ENCODE assay signal across 8 cellular contexts in the genomic region with DNA sequence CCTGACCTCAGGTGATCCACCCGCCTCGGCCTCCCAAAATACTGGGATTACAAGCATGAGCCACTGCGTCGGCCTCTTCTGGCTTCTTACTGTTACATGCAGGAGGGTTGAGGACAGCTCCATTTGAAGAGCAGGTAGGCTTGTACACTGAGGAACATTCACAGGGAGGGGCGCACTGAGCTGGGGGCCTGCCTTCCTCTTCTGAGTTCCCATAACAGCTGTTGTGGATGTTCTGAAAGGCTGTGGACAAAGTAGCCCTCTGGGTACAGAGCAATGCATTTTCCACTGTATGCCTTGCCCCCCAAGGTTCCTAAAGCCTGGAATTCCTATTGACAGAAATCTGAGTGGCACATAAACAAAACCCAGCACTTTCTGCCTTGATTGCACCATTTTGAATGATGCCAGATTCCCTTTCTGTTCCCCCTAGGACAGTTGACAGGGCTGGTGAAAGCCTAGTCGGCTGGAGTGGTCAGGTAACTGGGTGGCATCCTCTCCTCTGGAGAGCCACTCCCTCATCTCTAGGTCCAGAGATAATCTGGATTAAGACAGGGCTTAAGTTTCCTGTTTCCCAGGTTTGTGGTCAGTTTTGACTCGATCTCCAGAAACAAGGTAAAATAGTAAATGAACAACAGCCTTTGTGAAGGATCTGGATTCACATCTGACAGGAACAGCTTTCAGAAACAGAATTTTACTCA. TPM values are rescaled to one million over a fixed set of nuclear protein-coding genes. Genes with fewer than 3 reads are reported as not detected.
DNase-seq lines count a peak whose midpoint lies in the region; ATAC-seq and TF ChIP-seq lines count a peak whose summit lies in the region.

No MANE protein-coding gene starts in this region.

- H3F3A ChIP-seq in Loucy (ENCODE audit: low read depth), result no peaks in the 10 kb centered on the region

- POLR2A ChIA-PET in CD8-positive, alpha-beta memory T cell (lab: Charles Lee), result interaction anchor here (1.8 kb wide), 1 partner anchor 41 kb away, joined by 8 read pairs; the partner anchor contains the start of gene PSMD11

- H3K27me3 Mint-ChIP-seq in CD8-positive, alpha-beta memory T cell, result peaks cover 0 to 3% of the 10 kb centered on the region in 2 donors

- H2AFZ ChIP-seq in Loucy (ENCODE audit: low read length) (no peak overlapping the region), osteoblast (ENCODE audit: low read length) (no peak overlapping the region)

- peaks cover 0 to 46% (median 4%) of the 10 kb centered on the region in 3 donors for H3K36me3 Mint-ChIP-seq in CD8-positive, alpha-beta memory T cell

- H3K9ac ChIP-seq in Loucy (ENCODE audit: low read depth, low read length, poor library complexity, severe bottlenecking), result no peak overlapping the region

- H3K9me3 ChIP-seq in CD8-positive, alpha-beta memory T cell (ENCODE audit: low read length), result no peaks in the 10 kb centered on the region
- H3K9me3 ChIP-seq in Loucy (ENCODE audit: insufficient read depth, low read depth, low read length), result no peaks in the 10 kb centered on the region
- no peaks in the 10 kb centered on the region for H3K9me3 ChIP-seq in osteoblast (ENCODE audit: low read depth, low read length)

- peaks cover 34% of the 10 kb centered on the region for H3K4me1 ChIP-seq in CD8-positive, alpha-beta memory T cell (ENCODE audit: insufficient read depth, low read length)
- H3K4me1 ChIP-seq in Loucy (ENCODE audit: insufficient read depth, low read length, poor library complexity, severe bottlenecking) (no peaks in the 10 kb centered on the region), osteoblast (ENCODE audit: insufficient read depth, low read length) (peaks cover 16% of the 10 kb centered on the region)

- peaks cover 6% of the 10 kb centered on the region for H3K36me3 ChIP-seq in CD8-positive, alpha-beta memory T cell (ENCODE audit: insufficient read depth, low read length)
- H3K36me3 ChIP-seq in Loucy (ENCODE audit: insufficient read depth, low read length) (peaks cover 13% of the 10 kb centered on the region; the same call in 1 of the 2 replicates), osteoblast (ENCODE audit: insufficient read depth, low read length) (peaks cover 24% of the 10 kb centered on the region)

- no peak for ATAC-seq in GM18511 (IDR thresholded peaks at IDR 0.05; ENCODE audit: unreplicated experiment)

- peak overlapping the region; percentile 31 to 92 (median 64) for H3K27ac Mint-ChIP-seq in CD8-positive, alpha-beta memory T cell

- H3K4me1 Mint-ChIP-seq in CD8-positive, alpha-beta memory T cell, result peaks cover 28 to 34% (median 30%) of the 10 kb centered on the region in 3 donors

- TF ChIP-seq CTCF in Loucy (conservative IDR thresholded peaks at IDR 0.05; ENCODE audit: low read length) (no peak), osteoblast (IDR thresholded peaks at IDR 0.05; ENCODE audit: extremely low read depth, low read depth, low read length) (no peak)

- no peaks in the 10 kb centered on the region for H3K9me2 ChIP-seq in Loucy (replicated peaks; ENCODE audit: low read depth, low read length)

- DNase-seq in CD8-positive, alpha-beta memory T cell, result no peak
- DNase-seq in osteoblast (ENCODE audit: insufficient read length, low spot score, missing footprints), result peak; percentile 61
- DNase-seq in NCI-H2029 treated with DMSO at 0.1 percent for 48 hours (lab: John Stamatoyannopoulos, UW), result no peak
- DNase-seq in NCI-H446 (lab: John Stamatoyannopoulos, UW), result no peak
- DNase-seq in NCI-H1436 treated with DMSO at 0.1 percent for 48 hours (lab: John Stamatoyannopoulos, UW), result no peak

- CTCF ChIA-PET in CD8-positive, alpha-beta memory T cell (lab: Charles Lee), result interaction anchor here (1.2 to 6.7 kb wide), 5 partner anchors 22 to 271 kb away, joined by 3 to 44 read pairs (median 4); no protein-coding TSS in a partner anchor

- H3K27ac ChIP-seq in CD8-positive, alpha-beta memory T cell (ENCODE audit: low read depth, low read length), result no peak overlapping the region
- peak overlapping the region; percentile 94 for H3K27ac ChIP-seq in cingulate gyrus (ENCODE audit: low read depth, low read length)
- H3K27ac ChIP-seq in osteoblast (ENCODE audit: low read depth, low read length), result peak overlapping the region; percentile 42

- H4K20me1 ChIP-seq in Loucy (ENCODE audit: insufficient read depth, low read length, poor library complexity, severe bottlenecking) (no peaks in the 10 kb centered on the region), osteoblast (ENCODE audit: insufficient read depth, low read length) (peaks cover 10% of the 10 kb centered on the region)

- H3K4me3 Mint-ChIP-seq in CD8-positive, alpha-beta memory T cell, result peak overlapping the region; percentile 75 to 86 (median 82)

- H3K4me3 ChIP-seq in CD8-positive, alpha-beta memory T cell (ENCODE audit: low read length), result no peak overlapping the region
- H3K4me3 ChIP-seq in Loucy (ENCODE audit: low read length, poor library complexity, severe bottlenecking), result no peak overlapping the region
- no peak overlapping the region for H3K4me3 ChIP-seq in osteoblast (ENCODE audit: insufficient read depth, low read length)

- H3K79me2 ChIP-seq in Loucy (ENCODE audit: insufficient read depth, low read length) (no peaks in the 10 kb centered on the region), osteoblast (ENCODE audit: insufficient read depth, low read length) (no peaks in the 10 kb centered on the region)

- H3K9me3 Mint-ChIP-seq in CD8-positive, alpha-beta memory T cell, result no peaks in the 10 kb centered on the region

- H3K27me3 ChIP-seq in CD8-positive, alpha-beta memory T cell (ENCODE audit: insufficient read depth, low read length, poor library complexity, severe bottlenecking), result no peaks in the 10 kb centered on the region
- no peaks in the 10 kb centered on the region for H3K27me3 ChIP-seq in Loucy (ENCODE audit: insufficient read depth, low read length, poor library complexity, severe bottlenecking)
- H3K27me3 ChIP-seq in osteoblast (ENCODE audit: insufficient read depth, low read length), result no peaks in the 10 kb centered on the region

- H3K4me2 ChIP-seq in Loucy (ENCODE audit: low read depth, low read length, poor library complexity, severe bottlenecking), result peak overlapping the region; percentile 40
- H3K4me2 ChIP-seq in osteoblast (ENCODE audit: insufficient read depth, low read length), result peak overlapping the region; percentile 81

RNA-seq across cellular contexts. Expression of gene CDK5R1, which starts 1.4 kb away (rescaled TPM):
- 1 to 10 TPM; 6.8 to 7.0 TPM for total RNA-seq in CD8-positive, alpha-beta memory T cell
- 6.0 TPM for polyA plus RNA-seq in CD8-positive, alpha-beta memory T cell
- total RNA-seq in osteoblast, result 0.59 and 0.72 TPM in 2 replicates

RNA-seq across cellular contexts. Expression of gene PSMD11, which starts 41.1 kb away (rescaled TPM):
- total RNA-seq in CD8-positive, alpha-beta memory T cell, result 100 to 1,000 TPM; 175 to 187 TPM
- 145 TPM for polyA plus RNA-seq in CD8-positive, alpha-beta memory T cell
- total RNA-seq in osteoblast, result 61.2 and 84.9 TPM in 2 replicates
